In the genomic region with DNA sequence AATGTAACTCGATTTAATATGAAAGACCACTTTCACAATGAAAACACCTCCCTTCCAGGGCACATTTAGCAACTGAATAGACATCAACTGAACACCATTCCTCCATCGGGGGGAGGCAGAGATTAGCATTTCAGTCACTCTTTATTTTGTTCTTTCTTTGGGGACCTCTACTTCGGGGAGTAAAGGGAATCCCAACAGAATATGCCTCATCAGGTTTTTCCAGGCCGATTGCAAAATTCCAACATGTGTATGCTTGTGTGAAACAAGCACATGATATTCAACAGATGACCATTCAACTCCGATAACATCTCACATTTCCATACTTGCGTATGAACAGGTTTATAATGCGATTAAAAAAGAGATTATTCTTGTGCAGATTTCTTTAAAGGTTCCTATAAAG, we compare ENCODE assay signal across 1 cellular context.
TF ChIP-seq lines count a peak whose summit lies in the region.

No MANE protein-coding gene starts in this region.

TF ChIP-seq in SK-N-SH, 30 proteins besides CTCF, POLR2A, EP300 and RAD21 (continued from another document):
- TF ChIP-seq, protein P1, sequence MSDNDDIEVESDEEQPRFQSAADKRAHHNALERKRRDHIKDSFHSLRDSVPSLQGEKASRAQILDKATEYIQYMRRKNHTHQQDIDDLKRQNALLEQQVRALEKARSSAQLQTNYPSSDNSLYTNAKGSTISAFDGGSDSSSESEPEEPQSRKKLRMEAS (IDR thresholded peaks at IDR 0.05; ENCODE audit: low read depth): no peak
- TF ChIP-seq NRF1 (IDR thresholded peaks at IDR 0.05; ENCODE audit: low read depth, low read length): no peak
- TF ChIP-seq, protein P2, sequence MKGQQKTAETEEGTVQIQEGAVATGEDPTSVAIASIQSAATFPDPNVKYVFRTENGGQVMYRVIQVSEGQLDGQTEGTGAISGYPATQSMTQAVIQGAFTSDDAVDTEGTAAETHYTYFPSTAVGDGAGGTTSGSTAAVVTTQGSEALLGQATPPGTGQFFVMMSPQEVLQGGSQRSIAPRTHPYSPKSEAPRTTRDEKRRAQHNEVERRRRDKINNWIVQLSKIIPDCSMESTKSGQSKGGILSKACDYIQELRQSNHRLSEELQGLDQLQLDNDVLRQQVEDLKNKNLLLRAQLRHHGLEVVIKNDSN (IDR thresholded peaks at IDR 0.05; ENCODE audit: borderline replicate concordance, low read depth): no peak
- TF ChIP-seq TAF1 (IDR thresholded peaks at IDR 0.05; ENCODE audit: borderline replicate concordance, low read depth, low read length): no peak
- TF ChIP-seq TEAD4 (IDR thresholded peaks at IDR 0.05; ENCODE audit: borderline replicate concordance, insufficient read depth): no peak
- TF ChIP-seq, protein P3, sequence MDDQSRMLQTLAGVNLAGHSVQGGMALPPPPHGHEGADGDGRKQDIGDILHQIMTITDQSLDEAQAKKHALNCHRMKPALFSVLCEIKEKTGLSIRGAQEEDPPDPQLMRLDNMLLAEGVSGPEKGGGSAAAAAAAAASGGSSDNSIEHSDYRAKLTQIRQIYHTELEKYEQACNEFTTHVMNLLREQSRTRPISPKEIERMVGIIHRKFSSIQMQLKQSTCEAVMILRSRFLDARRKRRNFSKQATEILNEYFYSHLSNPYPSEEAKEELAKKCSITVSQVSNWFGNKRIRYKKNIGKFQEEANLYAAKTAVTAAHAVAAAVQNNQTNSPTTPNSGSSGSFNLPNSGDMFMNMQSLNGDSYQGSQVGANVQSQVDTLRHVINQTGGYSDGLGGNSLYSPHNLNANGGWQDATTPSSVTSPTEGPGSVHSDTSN (IDR thresholded peaks at IDR 0.05): 0 out of 2 replicates have a peak, but pooled peaks have one; percentile 37
- TF ChIP-seq, protein P4, sequence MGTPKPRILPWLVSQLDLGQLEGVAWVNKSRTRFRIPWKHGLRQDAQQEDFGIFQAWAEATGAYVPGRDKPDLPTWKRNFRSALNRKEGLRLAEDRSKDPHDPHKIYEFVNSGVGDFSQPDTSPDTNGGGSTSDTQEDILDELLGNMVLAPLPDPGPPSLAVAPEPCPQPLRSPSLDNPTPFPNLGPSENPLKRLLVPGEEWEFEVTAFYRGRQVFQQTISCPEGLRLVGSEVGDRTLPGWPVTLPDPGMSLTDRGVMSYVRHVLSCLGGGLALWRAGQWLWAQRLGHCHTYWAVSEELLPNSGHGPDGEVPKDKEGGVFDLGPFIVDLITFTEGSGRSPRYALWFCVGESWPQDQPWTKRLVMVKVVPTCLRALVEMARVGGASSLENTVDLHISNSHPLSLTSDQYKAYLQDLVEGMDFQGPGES (IDR thresholded peaks at IDR 0.05; ENCODE audit: low read depth, low read length): no peak
- TF ChIP-seq FOSL2 (IDR thresholded peaks at IDR 0.05; ENCODE audit: borderline replicate concordance, low read depth): no peak
- TF ChIP-seq FOXJ3 (CRISPR knock-in tag; IDR thresholded peaks at IDR 0.05): 0 out of 2 replicates have a peak, but pooled peaks have one; percentile 15
- no peak for TF ChIP-seq YY1 (IDR thresholded peaks at IDR 0.05; ENCODE audit: low read depth)
- peak; percentile 90 for TF ChIP-seq GATA2 (CRISPR knock-in tag; IDR thresholded peaks at IDR 0.05)
- no peak for TF ChIP-seq MEF2A (IDR thresholded peaks at IDR 0.05; ENCODE audit: borderline replicate concordance, low read depth)
- TF ChIP-seq POLR2AphosphoS5 (IDR thresholded peaks at IDR 0.05; ENCODE audit: low read depth, low read length): 0 out of 2 replicates have a peak, but pooled peaks have one; percentile 39
- TF ChIP-seq RXRA (IDR thresholded peaks at IDR 0.05; ENCODE audit: borderline replicate concordance, low read depth): no peak
- no peak for TF ChIP-seq SIN3A (IDR thresholded peaks at IDR 0.05; ENCODE audit: borderline replicate concordance, low read depth, low read length)
- no peak for TF ChIP-seq EZH2phosphoT487 (IDR thresholded peaks at IDR 0.05; ENCODE audit: borderline replicate concordance, low read depth)
- TF ChIP-seq NFIC (IDR thresholded peaks at IDR 0.05; ENCODE audit: borderline replicate concordance): no peak
- TF ChIP-seq RFX5 (IDR thresholded peaks at IDR 0.05; ENCODE audit: low read length): no peak
- TF ChIP-seq MXI1 (IDR thresholded peaks at IDR 0.05; ENCODE audit: low read depth, low read length): no peak
- TF ChIP-seq SMC3 (IDR thresholded peaks at IDR 0.05; ENCODE audit: low read depth, low read length): no peak
- TF ChIP-seq FOXM1 (IDR thresholded peaks at IDR 0.05; ENCODE audit: low read depth): no peak
- TF ChIP-seq RCOR1 (IDR thresholded peaks at IDR 0.05; ENCODE audit: low read length): peak; percentile 99
- TF ChIP-seq, protein P5, sequence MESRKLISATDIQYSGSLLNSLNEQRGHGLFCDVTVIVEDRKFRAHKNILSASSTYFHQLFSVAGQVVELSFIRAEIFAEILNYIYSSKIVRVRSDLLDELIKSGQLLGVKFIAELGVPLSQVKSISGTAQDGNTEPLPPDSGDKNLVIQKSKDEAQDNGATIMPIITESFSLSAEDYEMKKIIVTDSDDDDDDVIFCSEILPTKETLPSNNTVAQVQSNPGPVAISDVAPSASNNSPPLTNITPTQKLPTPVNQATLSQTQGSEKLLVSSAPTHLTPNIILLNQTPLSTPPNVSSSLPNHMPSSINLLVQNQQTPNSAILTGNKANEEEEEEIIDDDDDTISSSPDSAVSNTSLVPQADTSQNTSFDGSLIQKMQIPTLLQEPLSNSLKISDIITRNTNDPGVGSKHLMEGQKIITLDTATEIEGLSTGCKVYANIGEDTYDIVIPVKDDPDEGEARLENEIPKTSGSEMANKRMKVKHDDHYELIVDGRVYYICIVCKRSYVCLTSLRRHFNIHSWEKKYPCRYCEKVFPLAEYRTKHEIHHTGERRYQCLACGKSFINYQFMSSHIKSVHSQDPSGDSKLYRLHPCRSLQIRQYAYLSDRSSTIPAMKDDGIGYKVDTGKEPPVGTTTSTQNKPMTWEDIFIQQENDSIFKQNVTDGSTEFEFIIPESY (IDR thresholded peaks at IDR 0.05; ENCODE audit: borderline replicate concordance, low read depth): no peak
- TF ChIP-seq TCF12 (IDR thresholded peaks at IDR 0.05): peak; percentile 86
- no peak for TF ChIP-seq GABPA (IDR thresholded peaks at IDR 0.05; ENCODE audit: low read depth)
